In genomic region chr2:101003278-101003775, GRCh38 we compare ENCODE assay signal across 8 cellular contexts. TPM values are rescaled to one million over a fixed set of nuclear protein-coding genes. Genes with fewer than 3 reads are reported as not detected.
DNase-seq lines count a peak whose midpoint lies in the region; ATAC-seq, FAIRE-seq and TF ChIP-seq lines count a peak whose summit lies in the region.

No MANE protein-coding gene starts in this region.

- no peaks in the 10 kb centered on the region for H3K27me3 ChIP-seq in CD8-positive, alpha-beta T cell (ENCODE audit: insufficient read depth, low read length)
- peaks cover 4% of the 10 kb centered on the region for H3K27me3 ChIP-seq in NT2/D1 (ENCODE audit: insufficient read depth, insufficient read length)
- no peaks in the 10 kb centered on the region for H3K27me3 ChIP-seq in effector memory CD4-positive, alpha-beta T cell (replicated peaks; ENCODE audit: control insufficient read depth, insufficient read depth, low read length, poor library complexity, severe bottlenecking)

- peak overlapping the region; percentile 81 for H3K27ac ChIP-seq in CD8-positive, alpha-beta T cell (ENCODE audit: low read depth, low read length)
- H3K27ac ChIP-seq in effector memory CD4-positive, alpha-beta T cell (ENCODE audit: insufficient read depth, low read length, poor library complexity, severe bottlenecking) = peak overlapping the region; percentile 87

- peaks cover 63% of the 10 kb centered on the region for H3K36me3 Mint-ChIP-seq in CD8-positive, alpha-beta T cell
- peaks cover 59% of the 10 kb centered on the region for H3K36me3 Mint-ChIP-seq in nephron progenitor cell (ENCODE audit: low read depth)

- in situ Hi-C loops in GM13976 (cut with MboI; ENCODE audit: low sequenced_read_pairs, unreplicated experiment) = no loop called here

- intact Hi-C loops in CD8-positive, alpha-beta T cell (cut with DNase I, micrococcal nuclease) = loop anchor here (2.0 to 10.0 kb wide), 7 partner anchors 147 to 1821 kb away; partner anchors contain the start of genes MITD1 (in 2 of the 2), MRPL30 (in 2 of the 2), CHST10 (in 1 of the 2) and CNOT11 (in 1 of the 2)

- TF ChIP-seq POLR2A in GM18505 (IDR thresholded peaks at IDR 0.05; ENCODE audit: borderline replicate concordance, extremely low read depth, insufficient read depth, insufficient read length) = no peak

- H3K27me3 Mint-ChIP-seq in CD8-positive, alpha-beta T cell (ENCODE audit: low read depth) = no peaks in the 10 kb centered on the region
- no peaks in the 10 kb centered on the region for H3K27me3 Mint-ChIP-seq in nephron progenitor cell (ENCODE audit: low read depth, poor library complexity)

- H3K9ac ChIP-seq in NT2/D1 (ENCODE audit: insufficient read length, low read depth) = peak overlapping the region; percentile 98

- no peak for DNase-seq in CD8-positive, alpha-beta T cell
- DNase-seq in NT2/D1 (ENCODE audit: low read depth, low spot score) (no peak), nephron progenitor cell (peak; percentile 32), D721Med (ENCODE audit: insufficient read length, low spot score) (no peak), GM13976 (ENCODE audit: low spot score) (no peak)
- DNase-seq in effector memory CD4-positive, alpha-beta T cell = no peak

- H3K4me3 Mint-ChIP-seq in CD8-positive, alpha-beta T cell = peak overlapping the region; percentile 95
- H3K4me3 Mint-ChIP-seq in nephron progenitor cell = peak overlapping the region; percentile 99

- no peak for TF ChIP-seq CTCF in CD8-positive, alpha-beta T cell (IDR thresholded peaks at IDR 0.05)
- no peak for TF ChIP-seq CTCF in nephron progenitor cell (IDR thresholded peaks at IDR 0.05)
- TF ChIP-seq CTCF in D721Med (IDR thresholded peaks at IDR 0.05; ENCODE audit: insufficient read depth, missing control alignments) = no peak
- no peak for TF ChIP-seq CTCF in GM13976 (IDR thresholded peaks at IDR 0.05; ENCODE audit: borderline replicate concordance, control extremely low read depth, extremely low read depth, insufficient read depth, missing control alignments)

- FAIRE-seq in D721Med (lab: Jason Lieb, UNC) = no peak

- peak overlapping the region; percentile 92 for H3K4me3 ChIP-seq in CD8-positive, alpha-beta T cell (ENCODE audit: low read depth, low read length)
- peak overlapping the region; percentile 97 for H3K4me3 ChIP-seq in NT2/D1 (ENCODE audit: insufficient read length, low read depth)
- H3K4me3 ChIP-seq in effector memory CD4-positive, alpha-beta T cell (ENCODE audit: insufficient read depth, low read depth, low read length, poor library complexity, severe bottlenecking) = peak overlapping the region; percentile 99

- peaks cover 60% of the 10 kb centered on the region for H3K4me1 Mint-ChIP-seq in CD8-positive, alpha-beta T cell (ENCODE audit: low read depth)
- peaks cover 63% of the 10 kb centered on the region for H3K4me1 Mint-ChIP-seq in nephron progenitor cell

- peaks cover 48% of the 10 kb centered on the region for H3K36me3 ChIP-seq in CD8-positive, alpha-beta T cell (ENCODE audit: insufficient read depth, low read length)
- peaks cover 61% of the 10 kb centered on the region for H3K36me3 ChIP-seq in NT2/D1 (ENCODE audit: insufficient read depth, insufficient read length, low read length)
- H3K36me3 ChIP-seq in effector memory CD4-positive, alpha-beta T cell (ENCODE audit: control insufficient read depth, insufficient read depth, low read length) = peaks cover 48% of the 10 kb centered on the region

- CTCF ChIA-PET in CD8-positive, alpha-beta T cell (lab: Charles Lee) = interaction anchor here (1.2 to 3.7 kb wide), 3 partner anchors 9 to 394 kb away, joined by 4 to 13 read pairs (median 6); no protein-coding TSS in a partner anchor

- POLR2A ChIA-PET in CD8-positive, alpha-beta T cell (lab: Charles Lee) = interaction anchor here (2.0 to 2.2 kb wide), 2 partner anchors 250 to 440 kb away, joined by 5 to 17 read pairs; partner anchors contain the start of gene PDCL3

- H3K9me3 ChIP-seq in CD8-positive, alpha-beta T cell (ENCODE audit: low read length) = no peaks in the 10 kb centered on the region
- H3K9me3 ChIP-seq in NT2/D1 (ENCODE audit: insufficient read depth, low read length) = no peaks in the 10 kb centered on the region
- H3K9me3 ChIP-seq in effector memory CD4-positive, alpha-beta T cell (ENCODE audit: control insufficient read depth, low read length) = no peaks in the 10 kb centered on the region

- H3K9me3 Mint-ChIP-seq in CD8-positive, alpha-beta T cell = no peaks in the 10 kb centered on the region
- H3K9me3 Mint-ChIP-seq in nephron progenitor cell = peaks cover 15% of the 10 kb centered on the region

- H3K4me1 ChIP-seq in CD8-positive, alpha-beta T cell (ENCODE audit: insufficient read depth, low read length) = peaks cover 27% of the 10 kb centered on the region
- peaks cover 7% of the 10 kb centered on the region for H3K4me1 ChIP-seq in NT2/D1 (ENCODE audit: insufficient read depth, insufficient read length)
- peaks cover 11% of the 10 kb centered on the region for H3K4me1 ChIP-seq in effector memory CD4-positive, alpha-beta T cell (ENCODE audit: control insufficient read depth, insufficient read depth, low read length, poor library complexity, severe bottlenecking)

- no peak for ATAC-seq in CD8-positive, alpha-beta T cell
- ATAC-seq in GM18505 (IDR thresholded peaks at IDR 0.05; ENCODE audit: unreplicated experiment) (no peak), HG02870 (IDR thresholded peaks at IDR 0.05; ENCODE audit: unreplicated experiment) (no peak)

- H3K27ac Mint-ChIP-seq in CD8-positive, alpha-beta T cell = peak overlapping the region; percentile 98
- H3K27ac Mint-ChIP-seq in nephron progenitor cell = peak overlapping the region; percentile 99

RNA-seq across cellular contexts. Expression of gene RPL31, which starts 1.2 kb away (rescaled TPM):
- total RNA-seq in CD8-positive, alpha-beta T cell = 1,000 to 10,000 TPM; 2,776 to 2,895 TPM
